ENCODE assay signal across 8 cellular contexts in genomic region chr7:99616359-99617186, GRCh38. TPM values are rescaled to one million over a fixed set of nuclear protein-coding genes. Genes with fewer than 3 reads are reported as not detected.
DNase-seq lines count a peak whose midpoint lies in the region; ATAC-seq lines count a peak whose summit lies in the region.

Gene ZSCAN25 (plus strand): TSS chr7:99616946. CDS start chr7:99619607, 2,661 bp downstream.

- peaks cover 27 to 48% of the 10 kb centered on the region in 2 donors for H3K36me3 Mint-ChIP-seq in CD4-positive, alpha-beta memory T cell
- peaks cover 42% of the 10 kb centered on the region for H3K36me3 Mint-ChIP-seq in activated CD8-positive, alpha-beta T cell treated with anti-CD3 and anti-CD28 coated beads, Interleukin-2, amount 10 ng/mL, durations not matched to agents 7 days and 5 days (ENCODE audit: low read depth)

- CTCF ChIA-PET in CD4-positive, alpha-beta memory T cell (lab: Charles Lee; ENCODE audit: partially characterized antibody) = interaction anchor here (0.8 to 1.7 kb wide), 4 partner anchors 8 to 59 kb away, joined by 3 to 6 read pairs (median 3); partner anchors contain the start of gene ZNF655
- CTCF ChIA-PET in activated CD8-positive, alpha-beta T cell treated with anti-CD3 and anti-CD28 coated beads, Interleukin-2, amount 10 ng/mL, durations not matched to agents 7 days and 5 days (lab: Charles Lee) = interaction anchor here (0.6 to 2.5 kb wide), 8 partner anchors 8 to 222 kb away, joined by 3 to 12 read pairs (median 5); partner anchors contain the start of genes ZNF394 and ZNF655

- H3K36me3 ChIP-seq in CD4-positive, alpha-beta memory T cell (ENCODE audit: insufficient read depth, low read length) = peaks cover 29% of the 10 kb centered on the region

- peak within 1 kb of the TSS; percentile 79 for H3K4me3 ChIP-seq in CD4-positive, alpha-beta memory T cell (ENCODE audit: low read length in 2 of 2)

- peaks cover 21% of the 10 kb centered on the region for H3K4me1 ChIP-seq in CD4-positive, alpha-beta memory T cell (ENCODE audit: insufficient read depth, low read length)

- H3K27ac Mint-ChIP-seq in CD4-positive, alpha-beta memory T cell = peak within 1 kb of the TSS; percentile 90 to 99 (median 96)
- peak within 1 kb of the TSS; percentile 97 for H3K27ac Mint-ChIP-seq in activated CD8-positive, alpha-beta T cell treated with anti-CD3 and anti-CD28 coated beads, Interleukin-2, amount 10 ng/mL, durations not matched to agents 7 days and 5 days

- POLR2A ChIA-PET in CD4-positive, alpha-beta memory T cell (lab: Charles Lee; ENCODE audit: partially characterized antibody) = interaction anchor here (1.1 to 3.6 kb wide), 12 partner anchors 8 to 484 kb away, joined by 3 to 53 read pairs (median 6); partner anchors contain the start of genes ATP5MF, BUD31, FAM200A and MCM7
- POLR2A ChIA-PET in activated CD8-positive, alpha-beta T cell treated with anti-CD3 and anti-CD28 coated beads, Interleukin-2, amount 10 ng/mL, durations not matched to agents 7 days and 5 days (lab: Charles Lee) = interaction anchor here (0.7 to 4.0 kb wide), 18 partner anchors 8 to 485 kb away, joined by 3 to 45 read pairs (median 6); partner anchors contain the start of genes AP4M1, FAM200A, MCM7 and TMEM225B

- H3K9me3 Mint-ChIP-seq in CD4-positive, alpha-beta memory T cell = no peaks in the 10 kb centered on the region
- H3K9me3 Mint-ChIP-seq in activated CD8-positive, alpha-beta T cell treated with anti-CD3 and anti-CD28 coated beads, Interleukin-2, amount 10 ng/mL, durations not matched to agents 7 days and 5 days (ENCODE audit: insufficient read depth) = no peaks in the 10 kb centered on the region

- peaks cover 18 to 53% (median 37%) of the 10 kb centered on the region in 4 donors for H3K4me1 Mint-ChIP-seq in CD4-positive, alpha-beta memory T cell
- peaks cover 61% of the 10 kb centered on the region for H3K4me1 Mint-ChIP-seq in activated CD8-positive, alpha-beta T cell treated with anti-CD3 and anti-CD28 coated beads, Interleukin-2, amount 10 ng/mL, durations not matched to agents 7 days and 5 days (ENCODE audit: low read depth)

- no peaks in the 10 kb centered on the region for H3K27me3 ChIP-seq in CD4-positive, alpha-beta memory T cell (ENCODE audit: insufficient read depth, low read length)

- peak; percentile 85 to 86 (median 86) for DNase-seq in CD4-positive, alpha-beta memory T cell
- peak; percentile 93 for DNase-seq in HK-2 (ENCODE audit: unreplicated experiment)
- peak; percentile 74 for DNase-seq in NCI-H82 treated with DMSO at 0.1 percent for 48 hours (lab: John Stamatoyannopoulos, UW; ENCODE audit: unreplicated experiment)
- peak; percentile 91 for DNase-seq in activated CD8-positive, alpha-beta T cell treated with anti-CD3 and anti-CD28 coated beads, Interleukin-2, amount 10 ng/mL, durations not matched to agents 7 days and 5 days
- peak; percentile 78 for DNase-seq in effector CD8-positive, alpha-beta T cell (lab: John Stamatoyannopoulos, UW)
- peak; percentile 94 to 96 for DNase-seq in lung microvascular endothelial cell (ENCODE audit: low read depth in 2 of 2)
- peak; percentile 75 to 83 (median 77) for DNase-seq in stimulated activated CD4-positive, alpha-beta T cell treated with anti-CD3 and anti-CD28 coated beads, TNF-alpha, amount 100 ng/mL, for 48 hours (ENCODE audit: low read depth in 3 of 3)

- peak within 1 kb of the TSS; percentile 96 to 99 (median 98) for H3K4me3 Mint-ChIP-seq in CD4-positive, alpha-beta memory T cell
- H3K4me3 Mint-ChIP-seq in activated CD8-positive, alpha-beta T cell treated with anti-CD3 and anti-CD28 coated beads, Interleukin-2, amount 10 ng/mL, durations not matched to agents 7 days and 5 days = peak within 1 kb of the TSS; percentile 95

- no peaks in the 10 kb centered on the region for H3K9me3 ChIP-seq in CD4-positive, alpha-beta memory T cell (ENCODE audit: control insufficient read depth in 1 of 2, low read length in 2 of 2)

- peak within 1 kb of the TSS; percentile 96 for H3K27ac ChIP-seq in CD4-positive, alpha-beta memory T cell (ENCODE audit: low read depth, low read length)

- intact Hi-C loops in CD4-positive, alpha-beta memory T cell (cut with micrococcal nuclease) = loop anchor here (1.0 to 2.0 kb wide), 6 partner anchors 8 to 144 kb away; partner anchors contain the start of genes ZKSCAN5, ZNF655 and ZNF789

- ATAC-seq in GM19397 (IDR thresholded peaks at IDR 0.05; ENCODE audit: unreplicated experiment) = peak; percentile 93
- peak; percentile 92 for ATAC-seq in activated CD8-positive, alpha-beta T cell treated with anti-CD3 and anti-CD28 coated beads, Interleukin-2, amount 10 ng/mL, durations not matched to agents 7 days and 5 days

- no peaks in the 10 kb centered on the region for H3K27me3 Mint-ChIP-seq in CD4-positive, alpha-beta memory T cell
- no peaks in the 10 kb centered on the region for H3K27me3 Mint-ChIP-seq in activated CD8-positive, alpha-beta T cell treated with anti-CD3 and anti-CD28 coated beads, Interleukin-2, amount 10 ng/mL, durations not matched to agents 7 days and 5 days (ENCODE audit: low read depth)

RNA-seq across cellular contexts. Expression of gene ZSCAN25, which starts in this region (rescaled TPM):
- 10 to 100 TPM; 40.4 to 43.1 TPM for total RNA-seq in CD4-positive, alpha-beta memory T cell
- 10 to 100 TPM; 10.2 to 18.3 TPM for polyA plus RNA-seq in CD4-positive, alpha-beta memory T cell
- 10 to 100 TPM; 34.8 to 36.3 TPM for total RNA-seq in activated CD8-positive, alpha-beta T cell treated with anti-CD3 and anti-CD28 coated beads, Interleukin-2, amount 10 ng/mL, durations not matched to agents 7 days and 5 days
- 7.4 and 12.1 TPM in 2 replicates for total RNA-seq in lung microvascular endothelial cell

Comparison
In these comparisons a context has a peak if more than half of its experiments do, and no peak if none do; other contexts are left out.
1. Peak in every context shown above with its lines: DNase-seq, ATAC-seq, H3K4me3 ChIP-seq and H3K27ac ChIP-seq.